Comparison of ENCODE assay signal across 22 cellular contexts in the genomic region with DNA sequence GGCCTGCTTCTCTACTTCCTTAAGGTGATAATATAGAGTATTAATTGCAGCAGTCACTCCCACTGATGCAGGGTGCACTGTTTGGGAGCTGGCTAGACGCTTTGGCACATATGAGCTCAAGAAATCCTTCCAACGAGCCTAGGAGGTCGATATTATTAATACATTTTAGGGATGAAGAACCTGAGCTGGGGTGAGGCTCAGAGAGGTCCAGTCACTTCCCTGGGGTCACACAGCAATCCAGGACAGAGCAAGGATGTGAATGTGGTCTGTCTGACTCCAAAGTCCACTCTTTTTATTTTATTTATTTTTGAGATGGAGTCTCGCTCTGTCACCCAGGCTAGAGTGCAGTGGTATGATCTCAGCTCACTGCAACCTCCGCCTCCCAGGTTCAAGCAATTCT.
"Had no signal": no experiment of that assay in that cellular context is flagged by ENCODE, and none has a peak within 500 bp of the region (broad histone marks: within the 10 kb centered on the region; RNA-seq: fewer than 3 reads in every experiment).

No MANE protein-coding gene starts in this region.

- H3K27me3 ChIP-seq: MG63 had no signal

- H3K4me3 Mint-ChIP-seq: IgD-negative memory B cell had no signal

- H3K36me3 ChIP-seq: MG63, SJSA1 had no signal

- DNase-seq: Karpas-422, KBM-7, MG63, NCI-H1092, NCI-H1105 treated with DMSO at 0.1 percent for 48 hours, NCI-H1417 treated with DMSO at 0.1 percent for 48 hours, NCI-H146, NCI-H1694 treated with DMSO at 0.1 percent for 48 hours, NCI-H1930, NCI-H2107, NCI-H226, NCI-H446, NCI-H510A, NCI-H524 treated with DMSO at 0.1 percent for 48 hours, NCI-H774, Right ventricle myocardium superior, RPMI8226, SIG-M5 had no signal

- FAIRE-seq: RCC 7860 had no signal

- H3K4me1 ChIP-seq: SJSA1 had no signal

- H3K9me3 ChIP-seq: MG63, SJSA1 had no signal

- H3K27ac ChIP-seq: SJSA1, SK-N-MC had no signal

- H3K4me3 ChIP-seq: MG63, SJSA1, SK-N-MC had no signal

- H3K27me3 Mint-ChIP-seq: IgD-negative memory B cell had no signal
